In the genomic region with DNA sequence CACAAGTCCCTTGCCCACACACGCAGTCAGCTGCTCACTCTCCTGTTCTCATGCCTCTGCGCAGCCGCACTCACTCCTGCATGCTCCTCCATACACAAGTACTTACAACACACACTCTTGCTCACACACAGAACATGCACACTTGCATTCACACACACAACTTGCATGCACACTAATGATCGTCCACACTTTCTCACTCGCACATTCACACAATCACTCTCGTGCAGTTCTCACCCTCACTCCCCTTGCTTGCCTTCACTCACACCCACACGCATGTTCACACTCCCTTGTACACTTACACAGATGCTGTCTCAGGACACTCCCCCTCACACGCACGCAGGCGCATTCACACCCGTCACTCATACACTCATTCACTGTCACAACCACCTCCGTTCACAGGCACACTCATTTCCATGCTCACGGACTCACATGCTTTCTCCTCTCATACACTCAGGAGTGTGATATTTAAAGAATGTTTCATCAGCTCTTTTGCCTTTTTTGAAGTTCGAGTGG, we compare ENCODE assay signal across 1 cellular context.
TF ChIP-seq lines count a peak whose summit lies in the region.

No MANE protein-coding gene starts in this region.

TF ChIP-seq in HepG2, 621 proteins besides CTCF, POLR2A, EP300 and RAD21:
- TF ChIP-seq GTF3A (CRISPR knock-in tag; conservative IDR thresholded peaks at IDR 0.05) (no peak), ZNF207 (IDR thresholded peaks at IDR 0.05; ENCODE audit: borderline replicate concordance) (0 out of 2 replicates have a peak, but pooled peaks have one; percentile 59), FOXK2 (IDR thresholded peaks at IDR 0.05) (0 out of 2 replicates have a peak, but pooled peaks have one; percentile 13)
